ENCODE assay signal across 15 cellular contexts in genomic region chr13:114058051-114058867, GRCh38.
DNase-seq lines count a peak whose midpoint lies in the region; ATAC-seq, FAIRE-seq and TF ChIP-seq lines count a peak whose summit lies in the region.
"Had no signal": no experiment of that assay in that cellular context is flagged by ENCODE, and none has a peak within 500 bp of the region (broad histone marks: within the 10 kb centered on the region; RNA-seq: fewer than 3 reads in every experiment).

No MANE protein-coding gene starts in this region.

- no peaks in the 10 kb centered on the region for H3K27me3 Mint-ChIP-seq in naive thymus-derived CD4-positive, alpha-beta T cell

- H2AFZ ChIP-seq in GM12878 (ENCODE audit: control insufficient read depth, low read depth, low read length): no peak overlapping the region
- H2AFZ ChIP-seq: PC-9 had no signal

- H3K27ac Mint-ChIP-seq in naive thymus-derived CD4-positive, alpha-beta T cell: peak overlapping the region in 8 of 9 donors; percentile 14 to 88 (median 76)

- TF ChIP-seq EP300 in GM12878 (IDR thresholded peaks at IDR 0.05; ENCODE audit: borderline replicate concordance in 1 of 2, control insufficient read depth in 1 of 2, low read depth in 2 of 2, low read length in 2 of 2) (no peak), tibial nerve (IDR thresholded peaks at IDR 0.05) (no peak)

- peak; percentile 42 for FAIRE-seq in GM12892 (lab: Jason Lieb, UNC)
- no peak for FAIRE-seq in GM12878 (lab: Jason Lieb, UNC)

- TF ChIP-seq RAD21 in GM12878 (IDR thresholded peaks at IDR 0.05; ENCODE audit: insufficient read depth, low read depth, low read length): no peak

- H4K20me1 ChIP-seq in BLaER1 treated with 17β-estradiol and CSF1 and Interleukin-3, amounts not matched to agents 10 nM and 100 nM: peaks cover 0 to 94% (median 31%) of the 10 kb centered on the region in 11 experiments; a peak in 13 of 22 replicates
- H4K20me1 ChIP-seq in GM12878 (ENCODE audit: control insufficient read depth, insufficient read depth): no peaks in the 10 kb centered on the region

- no peaks in the 10 kb centered on the region for H3K27me3 ChIP-seq in BLaER1 treated with 17β-estradiol and CSF1 and Interleukin-3, amounts not matched to agents 10 nM and 100 nM
- H3K27me3 ChIP-seq in GM12878 (replicated peaks in 1 of 2; ENCODE audit: control insufficient read depth in 2 of 2, insufficient read depth in 2 of 2, low read length in 1 of 2) (no peaks in the 10 kb centered on the region), tibial nerve (no peaks in the 10 kb centered on the region)
- H3K27me3 ChIP-seq in naive thymus-derived CD4-positive, alpha-beta T cell (ENCODE audit: control insufficient read depth in 2 of 2, insufficient read depth in 2 of 2, low read length in 2 of 2): no peaks in the 10 kb centered on the region
- no peaks in the 10 kb centered on the region for H3K27me3 ChIP-seq in effector memory CD4-positive, alpha-beta T cell (replicated peaks; ENCODE audit: control insufficient read depth, insufficient read depth, low read length, poor library complexity, severe bottlenecking)
- H3K27me3 ChIP-seq: body of pancreas had no signal

- intact Hi-C loops in GM12878 (cut with micrococcal nuclease; ENCODE audit: unreplicated experiment): no loop called here
- intact Hi-C loops in naive thymus-derived CD4-positive, alpha-beta T cell (cut with micrococcal nuclease): no loop called here

- H3K4me1 Mint-ChIP-seq in naive thymus-derived CD4-positive, alpha-beta T cell: peaks cover 2 to 81% (median 57%) of the 10 kb centered on the region in 7 donors

- H3K36me3 ChIP-seq in BLaER1 treated with 17β-estradiol and CSF1 and Interleukin-3, amounts not matched to agents 10 nM and 100 nM: peaks cover 5 to 38% (median 21%) of the 10 kb centered on the region in 11 experiments; a peak in 19 of 22 replicates
- peaks cover 8 to 22% of the 10 kb centered on the region in 2 experiments for H3K36me3 ChIP-seq in GM12878 (ENCODE audit: control insufficient read depth in 2 of 2, insufficient read depth in 2 of 2, low read length in 1 of 2)
- H3K36me3 ChIP-seq in naive thymus-derived CD4-positive, alpha-beta T cell (ENCODE audit: control insufficient read depth in 2 of 3, insufficient read depth in 3 of 3, low read length in 3 of 3): peaks cover 21 to 82% (median 29%) of the 10 kb centered on the region in 3 experiments
- peaks cover 60% of the 10 kb centered on the region for H3K36me3 ChIP-seq in effector memory CD4-positive, alpha-beta T cell (ENCODE audit: control insufficient read depth, insufficient read depth, low read length)
- peaks cover 0 to 12% (median 0%) of the 10 kb centered on the region in 3 donors for H3K36me3 ChIP-seq in tibial nerve

- peak overlapping the region; percentile 86 to 100 (median 94) for H3K4me2 ChIP-seq in BLaER1 treated with 17β-estradiol and CSF1 and Interleukin-3, amounts not matched to agents 10 nM and 100 nM
- H3K4me2 ChIP-seq in GM12878 (ENCODE audit: control insufficient read depth, insufficient read depth): no peak overlapping the region
- H3K4me2 ChIP-seq: PC-9 had no signal

- in situ Hi-C loops in GM12878 (cut with MboI): no loop called here

- RAD21 ChIA-PET in GM12878 (lab: Charles Lee; ENCODE audit: unreplicated experiment): no interaction called here

- no peak for ATAC-seq in GM12878
- no peak for ATAC-seq in naive thymus-derived CD4-positive, alpha-beta T cell
- no peak for ATAC-seq in HG02798 (IDR thresholded peaks at IDR 0.05; ENCODE audit: poor library complexity, unreplicated experiment)
- ATAC-seq: HCT116 had no signal

- peak overlapping the region in 8 of 10 experiments; percentile 7 to 58 (median 38); a peak in 11 of 20 replicates for H3K4me3 ChIP-seq in BLaER1 treated with 17β-estradiol and CSF1 and Interleukin-3, amounts not matched to agents 10 nM and 100 nM
- no peak overlapping the region for H3K4me3 ChIP-seq in GM12878
- H3K4me3 ChIP-seq in naive thymus-derived CD4-positive, alpha-beta T cell (ENCODE audit: low read length): no peak overlapping the region
- no peak overlapping the region for H3K4me3 ChIP-seq in effector memory CD4-positive, alpha-beta T cell (ENCODE audit: insufficient read depth, low read depth, low read length, poor library complexity, severe bottlenecking)
- no peak overlapping the region for H3K4me3 ChIP-seq in tibial nerve
- H3K4me3 ChIP-seq: body of pancreas, PC-9 had no signal

- peak overlapping the region in 9 of 11 experiments; percentile 59 to 83 (median 70); a peak in 17 of 22 replicates for H3K9ac ChIP-seq in BLaER1 treated with 17β-estradiol and CSF1 and Interleukin-3, amounts not matched to agents 10 nM and 100 nM
- H3K9ac ChIP-seq in GM12878 (ENCODE audit: control insufficient read depth, insufficient read depth, low read length): no peak overlapping the region

- H3K79me2 ChIP-seq in GM12878 (ENCODE audit: control insufficient read depth, insufficient read depth, low read length): peaks cover 3% of the 10 kb centered on the region

- SMC1A ChIA-PET in GM12878 (lab: Charles Lee; ENCODE audit: uncharacterized antibody, unreplicated experiment): interaction anchor here (0.6 kb wide), 1 partner anchor 9 kb away, joined by 4 read pairs; no protein-coding TSS in a partner anchor

- TF ChIP-seq CTCF in GM12878 (IDR thresholded peaks at IDR 0.05 in 2 of 3, conservative IDR thresholded peaks at IDR 0.05 in 1 of 3; ENCODE audit: control insufficient read depth in 2 of 3, extremely low read depth in 1 of 3, insufficient read depth in 1 of 3, low read depth in 3 of 3, low read length in 3 of 3) (no peak), tibial nerve (IDR thresholded peaks at IDR 0.05) (no peak)

- H3K9me3 Mint-ChIP-seq in naive thymus-derived CD4-positive, alpha-beta T cell: peaks cover 0 to 2% (median 0%) of the 10 kb centered on the region in 11 donors

- peaks cover 88 to 100% (median 98%) of the 10 kb centered on the region in 10 experiments for H3K4me1 ChIP-seq in BLaER1 treated with 17β-estradiol and CSF1 and Interleukin-3, amounts not matched to agents 10 nM and 100 nM
- peaks cover 13% of the 10 kb centered on the region for H3K4me1 ChIP-seq in GM12878 (ENCODE audit: control insufficient read depth, insufficient read depth, low read length)
- H3K4me1 ChIP-seq in naive thymus-derived CD4-positive, alpha-beta T cell (ENCODE audit: control insufficient read depth in 2 of 2, insufficient read depth in 2 of 2, low read length in 2 of 2): peaks cover 2 to 26% of the 10 kb centered on the region in 2 donors
- H3K4me1 ChIP-seq in effector memory CD4-positive, alpha-beta T cell (ENCODE audit: control insufficient read depth, insufficient read depth, low read length, poor library complexity, severe bottlenecking): peaks cover 9% of the 10 kb centered on the region
- peaks cover 0 to 91% (median 44%) of the 10 kb centered on the region in 4 donors for H3K4me1 ChIP-seq in tibial nerve
- H3K4me1 ChIP-seq: body of pancreas had no signal

- H3K36me3 Mint-ChIP-seq in naive thymus-derived CD4-positive, alpha-beta T cell: peaks cover 3 to 48% (median 15%) of the 10 kb centered on the region in 5 donors

- no TSS peak for BruUV-seq in GM12878 (replicated peaks; lab: Mats Ljungman, UMichigan)

- POLR2A ChIA-PET in GM12878 (lab: Charles Lee): no interaction called here
- POLR2A ChIA-PET in naive thymus-derived CD4-positive, alpha-beta T cell (lab: Charles Lee): interaction anchor here (0.6 kb wide), 1 partner anchor 9 kb away, joined by 3 read pairs; no protein-coding TSS in a partner anchor

- no peak for TF ChIP-seq POLR2A in GM12892 (IDR thresholded peaks at IDR 0.05; ENCODE audit: low read depth, low read length)
- TF ChIP-seq POLR2A in GM12878 (IDR thresholded peaks at IDR 0.05; ENCODE audit: low read depth, low read length): no peak
- no peak for TF ChIP-seq POLR2A in tibial nerve (IDR thresholded peaks at IDR 0.05)

- peak overlapping the region in 9 of 11 experiments; percentile 46 to 100 (median 91); a peak in 19 of 22 replicates for H3K27ac ChIP-seq in BLaER1 treated with 17β-estradiol and CSF1 and Interleukin-3, amounts not matched to agents 10 nM and 100 nM
- H3K27ac ChIP-seq in GM12878 (ENCODE audit: control insufficient read depth, insufficient read depth): no peak overlapping the region
- H3K27ac ChIP-seq in naive thymus-derived CD4-positive, alpha-beta T cell (ENCODE audit: low read depth, low read length): peak overlapping the region; percentile 42
- no peak overlapping the region for H3K27ac ChIP-seq in effector memory CD4-positive, alpha-beta T cell (ENCODE audit: insufficient read depth, low read length, poor library complexity, severe bottlenecking)
- peak overlapping the region in 2 of 4 donors; percentile 35 to 62 for H3K27ac ChIP-seq in tibial nerve
- H3K27ac ChIP-seq: body of pancreas, PC-9 had no signal

- DNase-seq in GM12892 (ENCODE audit: insufficient read length) (no peak), GM12878 (ENCODE audit: low read depth, low spot score) (no peak), NCI-H510A treated with DMSO at 0.1 percent for 48 hours (lab: John Stamatoyannopoulos, UW) (no peak), tibial nerve (ENCODE audit: low spot score in 2 of 2) (no peak)
- DNase-seq in naive thymus-derived CD4-positive, alpha-beta T cell: no peak
- no peak for DNase-seq in effector memory CD4-positive, alpha-beta T cell
- DNase-seq: activated CD4-positive, alpha-beta T cell treated with anti-CD3 and anti-CD28 coated beads for 48 hours; AML-193; body of pancreas; Kasumi-1; NCI-H1694 treated with DMSO at 0.1 percent for 48 hours had no signal

- H3K4me3 Mint-ChIP-seq in naive thymus-derived CD4-positive, alpha-beta T cell: peak overlapping the region in 4 of 10 donors; percentile 13 to 58 (median 28)

- CTCF ChIA-PET in GM12878 (lab: Yijun Ruan, JAX): no interaction called here
- CTCF ChIA-PET in naive thymus-derived CD4-positive, alpha-beta T cell (lab: Charles Lee): interaction anchor here (0.7 kb wide), 1 partner anchor 15 kb away, joined by 3 read pairs; no protein-coding TSS in a partner anchor

- no peaks in the 10 kb centered on the region for H3K9me3 ChIP-seq in BLaER1 treated with 17β-estradiol and CSF1 and Interleukin-3, amounts not matched to agents 10 nM and 100 nM (replicated peaks in 1 of 11)
- H3K9me3 ChIP-seq in GM12878 (replicated peaks; ENCODE audit: control insufficient read depth, insufficient read depth, low read length) (no peaks in the 10 kb centered on the region), tibial nerve (no peaks in the 10 kb centered on the region)
- H3K9me3 ChIP-seq in naive thymus-derived CD4-positive, alpha-beta T cell (ENCODE audit: control insufficient read depth in 2 of 3, low read length in 3 of 3): no peaks in the 10 kb centered on the region
- H3K9me3 ChIP-seq in effector memory CD4-positive, alpha-beta T cell (ENCODE audit: control insufficient read depth, low read length): no peaks in the 10 kb centered on the region
- H3K9me3 ChIP-seq: body of pancreas had no signal

- WGBS in GM12878 (ENCODE audit: insufficient coverage, insufficient replicate concordance, low lambda C conversion rate, missing lambda C conversion rate): 65% methylated on average over 30 of the region's 30 CpGs
- WGBS in tibial nerve, 2 donors: 89 to 93% methylated on average over 27 to 28 of the region's 30 CpGs

TF ChIP-seq in GM12878, 131 proteins besides CTCF, POLR2A, EP300 and RAD21 (continues in another document):
- TF ChIP-seq RUNX3 (IDR thresholded peaks at IDR 0.05; ENCODE audit: low read length) (peak; percentile 46), PAX5 (IDR thresholded peaks at IDR 0.05; ENCODE audit: borderline replicate concordance, low read depth, low read length) (peak; percentile 69; the same call in 1 of the 2 replicates)

Comparison
In these comparisons a context has a peak if more than half of its experiments do, and no peak if none do; other contexts are left out.
1. H3K27ac ChIP-seq: peak in BLaER1 treated with 17β-estradiol and CSF1 and Interleukin-3, amounts not matched to agents 10 nM and 100 nM (9 of 11) and naive thymus-derived CD4-positive, alpha-beta T cell (single experiment); none in GM12878 (single experiment) and effector memory CD4-positive, alpha-beta T cell (single experiment).
2. H3K4me3 ChIP-seq: peak in BLaER1 treated with 17β-estradiol and CSF1 and Interleukin-3, amounts not matched to agents 10 nM and 100 nM (8 of 10); none in GM12878 (single experiment), naive thymus-derived CD4-positive, alpha-beta T cell (single experiment), effector memory CD4-positive, alpha-beta T cell (single experiment) and tibial nerve (0 of 4).